ENCODE assay signal across 2 cellular contexts in the genomic region with DNA sequence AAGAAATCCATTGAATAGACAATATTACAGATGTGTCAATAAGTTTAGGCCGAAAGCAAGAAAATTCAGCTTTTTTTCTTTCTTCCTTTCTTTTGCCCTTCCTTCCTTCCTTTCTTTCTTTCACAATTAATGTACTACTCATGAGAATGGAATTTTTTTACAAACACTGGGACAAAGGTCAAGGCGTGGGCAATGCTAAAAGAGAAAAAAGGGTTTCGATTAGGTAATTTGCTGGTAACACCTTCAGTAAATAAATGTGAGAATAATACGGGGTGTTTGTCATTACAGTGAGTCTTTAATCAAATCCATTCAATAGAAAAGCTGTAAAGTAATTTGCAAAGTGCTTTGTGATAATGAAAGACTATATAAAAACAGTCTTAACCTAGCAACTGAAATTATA.
TF ChIP-seq lines count a peak whose summit lies in the region.

No MANE protein-coding gene starts in this region.

TF ChIP-seq in HCT116, 20 proteins besides CTCF, POLR2A, EP300 and RAD21:
- TF ChIP-seq ZBTB33 (IDR thresholded peaks at IDR 0.05; ENCODE audit: extremely low read depth, insufficient replicate concordance, low read length) (no peak), EGR1 (IDR thresholded peaks at IDR 0.05; ENCODE audit: low read depth) (peak; percentile 75), SP1 (IDR thresholded peaks at IDR 0.05; ENCODE audit: low read depth) (peak; percentile 33; the same call in 1 of the 2 replicates), FOSL1 (IDR thresholded peaks at IDR 0.05; ENCODE audit: low read depth) (peak; percentile 45; the same call in 1 of the 2 replicates), CBX3 (IDR thresholded peaks at IDR 0.05; ENCODE audit: low read depth) (peak; percentile 29; the same call in 1 of the 2 replicates), ELF1 (IDR thresholded peaks at IDR 0.05; ENCODE audit: borderline replicate concordance, low read depth) (no peak), ZNF274 (IDR thresholded peaks at IDR 0.05; ENCODE audit: low read depth, low read length) (no peak), CEBPB (IDR thresholded peaks at IDR 0.05; ENCODE audit: low read depth) (peak; percentile 76), YY1 (IDR thresholded peaks at IDR 0.05; ENCODE audit: extremely low read depth, insufficient replicate concordance, low read depth, low read length) (no peak), JUND (IDR thresholded peaks at IDR 0.05) (peak; percentile 46; the same call in 1 of the 2 replicates)

TF ChIP-seq in WTC11, 78 proteins besides CTCF, POLR2A, EP300 and RAD21:
- no peak for TF ChIP-seq GRHL2 (CRISPR knock-in tag; IDR thresholded peaks at IDR 0.05; ENCODE audit: insufficient replicate concordance, severe bottlenecking)
- TF ChIP-seq, protein P1, sequence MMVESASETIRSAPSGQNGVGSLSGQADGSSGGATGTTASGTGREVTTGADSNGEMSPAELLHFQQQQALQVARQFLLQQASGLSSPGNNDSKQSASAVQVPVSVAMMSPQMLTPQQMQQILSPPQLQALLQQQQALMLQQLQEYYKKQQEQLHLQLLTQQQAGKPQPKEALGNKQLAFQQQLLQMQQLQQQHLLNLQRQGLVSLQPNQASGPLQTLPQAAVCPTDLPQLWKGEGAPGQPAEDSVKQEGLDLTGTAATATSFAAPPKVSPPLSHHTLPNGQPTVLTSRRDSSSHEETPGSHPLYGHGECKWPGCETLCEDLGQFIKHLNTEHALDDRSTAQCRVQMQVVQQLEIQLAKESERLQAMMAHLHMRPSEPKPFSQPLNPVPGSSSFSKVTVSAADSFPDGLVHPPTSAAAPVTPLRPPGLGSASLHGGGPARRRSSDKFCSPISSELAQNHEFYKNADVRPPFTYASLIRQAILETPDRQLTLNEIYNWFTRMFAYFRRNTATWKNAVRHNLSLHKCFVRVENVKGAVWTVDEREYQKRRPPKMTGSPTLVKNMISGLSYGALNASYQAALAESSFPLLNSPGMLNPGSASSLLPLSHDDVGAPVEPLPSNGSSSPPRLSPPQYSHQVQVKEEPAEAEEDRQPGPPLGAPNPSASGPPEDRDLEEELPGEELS (CRISPR knock-in tag; IDR thresholded peaks at IDR 0.05), result no peak
- TF ChIP-seq MXD4 (CRISPR knock-in tag; IDR thresholded peaks at IDR 0.05; ENCODE audit: borderline replicate concordance), result no peak
